ENCODE assay signal across 12 cellular contexts in genomic region chr13:20997301-20998061, GRCh38.
DNase-seq lines count a peak whose midpoint lies in the region; ATAC-seq and TF ChIP-seq lines count a peak whose summit lies in the region.
"Had no signal": no experiment of that assay in that cellular context is flagged by ENCODE, and none has a peak within 500 bp of the region (broad histone marks: within the 10 kb centered on the region; RNA-seq: fewer than 3 reads in every experiment).

No MANE protein-coding gene starts in this region.

- H3K27me3 Mint-ChIP-seq in immature natural killer cell (ENCODE audit: low read depth in 3 of 3) = peaks cover 0 to 3% (median 0%) of the 10 kb centered on the region in 3 donors

- H3K4me3 Mint-ChIP-seq in immature natural killer cell = no peak overlapping the region
- H3K4me3 Mint-ChIP-seq: activated naive CD4-positive, alpha-beta T cell treated with anti-CD3 and anti-CD28 coated beads for 36 hours had no signal

- no peak for TF ChIP-seq CTCF in gastroesophageal sphincter (IDR thresholded peaks at IDR 0.05)

- H3K27ac ChIP-seq in gastroesophageal sphincter = peak overlapping the region in 3 of 4 donors; percentile 43 to 62 (median 52)

- no peaks in the 10 kb centered on the region for H3K27me3 ChIP-seq in gastroesophageal sphincter

- no peaks in the 10 kb centered on the region for H3K9me3 Mint-ChIP-seq in immature natural killer cell
- H3K9me3 Mint-ChIP-seq: activated naive CD4-positive, alpha-beta T cell treated with anti-CD3 and anti-CD28 coated beads for 36 hours had no signal

- no peak overlapping the region for H3K4me3 ChIP-seq in gastroesophageal sphincter
- H3K4me3 ChIP-seq: skin epidermis had no signal

- no peak for TF ChIP-seq POLR2A in gastroesophageal sphincter (IDR thresholded peaks at IDR 0.05)

- WGBS in gastroesophageal sphincter (ENCODE audit: low coverage in 1 of 2), 2 donors = 32% methylated on average over 6 to 10 of the region's 12 CpGs

- peak; percentile 89 for ATAC-seq in SK-N-SH treated with all-trans-retinoic acid at 6 μM for 48 hours
- ATAC-seq in gastroesophageal sphincter = peak; percentile 63
- ATAC-seq in HG02885 (IDR thresholded peaks at IDR 0.05; ENCODE audit: poor library complexity, unreplicated experiment) = no peak

- H3K36me3 ChIP-seq in gastroesophageal sphincter = peaks cover 0 to 16% of the 10 kb centered on the region in 2 donors

- H3K36me3 Mint-ChIP-seq in immature natural killer cell = peaks cover 0 to 10% (median 0%) of the 10 kb centered on the region in 3 donors

- TF ChIP-seq EP300 in gastroesophageal sphincter (IDR thresholded peaks at IDR 0.05) = no peak

- peaks cover 2 to 50% (median 20%) of the 10 kb centered on the region in 3 donors for H3K4me1 ChIP-seq in gastroesophageal sphincter

- peaks cover 0 to 5% (median 0%) of the 10 kb centered on the region in 3 donors for H3K9me3 ChIP-seq in gastroesophageal sphincter

- H3K4me1 Mint-ChIP-seq in immature natural killer cell = peaks cover 23 to 35% of the 10 kb centered on the region in 2 donors

- H3K27ac Mint-ChIP-seq in immature natural killer cell = no peak overlapping the region
- H3K27ac Mint-ChIP-seq: activated naive CD4-positive, alpha-beta T cell treated with anti-CD3 and anti-CD28 coated beads for 36 hours had no signal

- DNase-seq in EH (ENCODE audit: low read depth) = peak; percentile 99
- peak; percentile 27 for DNase-seq in pulmonary artery endothelial cell (ENCODE audit: low read depth, low spot score)
- no peak for DNase-seq in immature natural killer cell
- no peak for DNase-seq in NCI-H1694 (lab: John Stamatoyannopoulos, UW)
- no peak for DNase-seq in NCI-H2107 (lab: John Stamatoyannopoulos, UW)
- DNase-seq: activated naive CD4-positive, alpha-beta T cell treated with anti-CD3 and anti-CD28 coated beads for 36 hours; DMS 273 treated with DMSO at 0.1 percent for 48 hours; NCI-H1930 had no signal

TF ChIP-seq in SK-N-SH treated with all-trans-retinoic acid at 6 μM for 48 hours, 23 proteins besides CTCF, POLR2A, EP300 and RAD21:
- no peak for TF ChIP-seq TCF4 (CRISPR knock-in tag; IDR thresholded peaks at IDR 0.05; ENCODE audit: borderline replicate concordance)
- no peak for TF ChIP-seq ARNTL (CRISPR knock-in tag; IDR thresholded peaks at IDR 0.05; ENCODE audit: borderline replicate concordance, low read depth)
- TF ChIP-seq BACH2 (CRISPR knock-in tag; IDR thresholded peaks at IDR 0.05; ENCODE audit: borderline replicate concordance) = no peak
- no peak for TF ChIP-seq CSRNP3 (CRISPR knock-in tag; IDR thresholded peaks at IDR 0.05)
- TF ChIP-seq GLIS3 (CRISPR knock-in tag; IDR thresholded peaks at IDR 0.05) = no peak
- no peak for TF ChIP-seq CREB5 (CRISPR knock-in tag; IDR thresholded peaks at IDR 0.05; ENCODE audit: low read depth)

Comparison
In these comparisons a context has a peak if more than half of its experiments do, and no peak if none do; other contexts are left out.
1. DNase-seq: peak in EH (single experiment) and pulmonary artery endothelial cell (single experiment); none in immature natural killer cell (0 of 3), NCI-H1694 (single experiment) and NCI-H2107 (single experiment).